Comparison of ENCODE assay signal across 8 cellular contexts in the genomic region with DNA sequence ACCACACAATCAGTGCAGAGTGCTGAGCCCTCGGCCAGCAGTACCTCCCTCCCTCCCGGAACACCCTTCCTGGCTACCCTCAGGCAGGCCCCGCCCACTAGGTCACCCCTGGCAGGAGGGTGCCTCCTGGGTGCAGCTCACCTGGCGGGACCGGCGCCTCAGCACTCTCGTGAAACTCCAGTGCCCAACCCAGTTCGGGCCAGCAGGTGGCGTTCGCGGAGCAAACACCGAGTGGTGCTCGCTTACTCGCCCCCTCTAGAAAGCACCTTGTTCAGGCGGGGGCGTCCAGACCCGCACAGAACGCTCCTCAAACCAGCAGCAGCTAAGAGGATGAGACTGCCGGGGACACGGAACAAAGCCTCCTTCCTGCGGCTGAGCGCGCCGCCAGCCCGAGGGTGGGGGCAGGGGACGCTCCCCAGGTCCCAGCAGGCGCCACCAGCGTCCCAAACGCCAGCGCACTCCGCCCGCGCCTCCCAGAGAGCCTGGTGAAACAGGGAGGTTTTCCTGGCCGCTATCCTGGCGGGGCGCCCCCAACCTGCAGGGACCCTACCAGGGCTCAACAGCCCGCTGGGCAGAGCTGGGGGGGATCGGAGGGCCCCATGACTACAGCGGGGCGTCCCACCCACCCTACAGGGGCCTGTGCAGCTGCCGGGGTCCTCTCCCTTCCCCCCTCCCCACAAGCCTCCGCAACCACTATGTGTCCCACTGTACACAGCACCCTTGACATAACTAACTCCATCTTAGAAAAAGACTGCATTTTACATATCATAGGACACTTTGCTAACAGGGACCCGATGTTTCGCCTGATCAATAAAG. TPM values are rescaled to one million over a fixed set of nuclear protein-coding genes. Genes with fewer than 3 reads are reported as not detected.
DNase-seq lines count a peak whose midpoint lies in the region; ATAC-seq and TF ChIP-seq lines count a peak whose summit lies in the region.

No MANE protein-coding gene starts in this region.

- H3K36me3 ChIP-seq in endodermal cell (ENCODE audit: control insufficient read depth, insufficient read depth, low read length), result no peaks in the 10 kb centered on the region

- 7 to 15% methylated on average over 18 to 44 of the region's 44 CpGs for WGBS in endodermal cell (ENCODE audit: insufficient coverage in 1 of 2, insufficient read length in 1 of 2), 2 experiments

- ATAC-seq in GM18858 (IDR thresholded peaks at IDR 0.05; ENCODE audit: unreplicated experiment) (peak; percentile 80), HG03139 (IDR thresholded peaks at IDR 0.05; ENCODE audit: unreplicated experiment) (peak; percentile 87)
- peak; percentile 80 for ATAC-seq in activated CD8-positive, alpha-beta memory T cell treated with anti-CD3 and anti-CD28 coated beads, Interleukin-2, amount 10 ng/mL, durations not matched to agents 7 days and 5 days

- peak; percentile 88 for TF ChIP-seq CTCF in AG04450 (IDR thresholded peaks at IDR 0.05; ENCODE audit: low read depth, low read length)
- TF ChIP-seq CTCF in endodermal cell (conservative IDR thresholded peaks at IDR 0.05), result peak; percentile 94

- H3K4me3 ChIP-seq in AG04450 (ENCODE audit: low read depth, low read length), result peak overlapping the region; percentile 58
- H3K4me3 ChIP-seq in endodermal cell (ENCODE audit: low read length), result peak overlapping the region; percentile 76

- H3K4me1 Mint-ChIP-seq in activated CD8-positive, alpha-beta memory T cell treated with anti-CD3 and anti-CD28 coated beads, Interleukin-2, amount 10 ng/mL, durations not matched to agents 7 days and 5 days, result peaks cover 75% of the 10 kb centered on the region
- peaks cover 3% of the 10 kb centered on the region for H3K4me1 Mint-ChIP-seq in endodermal cell

- H3K27me3 Mint-ChIP-seq in activated CD8-positive, alpha-beta memory T cell treated with anti-CD3 and anti-CD28 coated beads, Interleukin-2, amount 10 ng/mL, durations not matched to agents 7 days and 5 days, result peaks cover 4% of the 10 kb centered on the region
- H3K27me3 Mint-ChIP-seq in endodermal cell (ENCODE audit: insufficient read depth), result peaks cover 26% of the 10 kb centered on the region

- no peaks in the 10 kb centered on the region for H3K36me3 Mint-ChIP-seq in activated CD8-positive, alpha-beta memory T cell treated with anti-CD3 and anti-CD28 coated beads, Interleukin-2, amount 10 ng/mL, durations not matched to agents 7 days and 5 days
- no peaks in the 10 kb centered on the region for H3K36me3 Mint-ChIP-seq in endodermal cell (ENCODE audit: low read depth)

- DNase-seq in AG04450 (ENCODE audit: low read depth, low spot score) (no peak), NCI-H510A (lab: John Stamatoyannopoulos, UW) (peak; percentile 61), endodermal cell (peak; percentile 96), midbrain (lab: John Stamatoyannopoulos, UW) (peak; percentile 75)
- peak; percentile 93 for DNase-seq in activated CD8-positive, alpha-beta memory T cell treated with anti-CD3 and anti-CD28 coated beads, Interleukin-2, amount 10 ng/mL, durations not matched to agents 7 days and 5 days
- peak; percentile 78 to 89 for DNase-seq in stimulated activated CD8-positive, alpha-beta memory T cell treated with anti-CD3 and anti-CD28 coated beads, Interleukin-2, amount 100 ng/mL, for 48 hours (ENCODE audit: low read depth in 2 of 2)

- POLR2A ChIA-PET in AG04450 (lab: Yijun Ruan, JAX), result no interaction called here

- no peaks in the 10 kb centered on the region; the same call in 1 of the 2 replicates for H3K9me3 ChIP-seq in AG04450 (ENCODE audit: control insufficient read depth, insufficient read depth, low read length)
- no peaks in the 10 kb centered on the region for H3K9me3 ChIP-seq in endodermal cell (ENCODE audit: control insufficient read depth, low read length)

- H3K9me3 Mint-ChIP-seq in activated CD8-positive, alpha-beta memory T cell treated with anti-CD3 and anti-CD28 coated beads, Interleukin-2, amount 10 ng/mL, durations not matched to agents 7 days and 5 days (ENCODE audit: low read depth), result no peaks in the 10 kb centered on the region
- H3K9me3 Mint-ChIP-seq in endodermal cell, result no peaks in the 10 kb centered on the region

- no peaks in the 10 kb centered on the region for H3K4me1 ChIP-seq in endodermal cell (ENCODE audit: control insufficient read depth, insufficient read depth, low read length)

- peak overlapping the region; percentile 67 for H3K4me3 Mint-ChIP-seq in activated CD8-positive, alpha-beta memory T cell treated with anti-CD3 and anti-CD28 coated beads, Interleukin-2, amount 10 ng/mL, durations not matched to agents 7 days and 5 days
- peak overlapping the region; percentile 58 for H3K4me3 Mint-ChIP-seq in endodermal cell

- H3K27ac Mint-ChIP-seq in activated CD8-positive, alpha-beta memory T cell treated with anti-CD3 and anti-CD28 coated beads, Interleukin-2, amount 10 ng/mL, durations not matched to agents 7 days and 5 days, result peak overlapping the region; percentile 90
- H3K27ac Mint-ChIP-seq in endodermal cell, result no peak overlapping the region

- H3K27ac ChIP-seq in AG04450 (ENCODE audit: low read depth, low read length) (no peak overlapping the region), endodermal cell (ENCODE audit: low read depth, low read length) (no peak overlapping the region)

- no peak overlapping the region for H3K9ac ChIP-seq in endodermal cell (ENCODE audit: extremely low read depth, low read length, poor library complexity, severe bottlenecking)

- H3K27me3 ChIP-seq in AG04450 (ENCODE audit: control insufficient read depth, insufficient read depth, low read length) (peaks cover 21% of the 10 kb centered on the region), endodermal cell (ENCODE audit: control insufficient read depth, insufficient read depth, low read length, poor library complexity, severe bottlenecking) (no peaks in the 10 kb centered on the region)

- CTCF ChIA-PET in AG04450 (lab: Charles Lee), result interaction anchor here (0.8 to 6.0 kb wide), 18 partner anchors 8 to 91 kb away, joined by 3 to 72 read pairs (median 6); partner anchors contain the start of gene MRPS5
- CTCF ChIA-PET in activated CD8-positive, alpha-beta memory T cell treated with anti-CD3 and anti-CD28 coated beads, Interleukin-2, amount 10 ng/mL, durations not matched to agents 7 days and 5 days (lab: Charles Lee), result interaction anchor here (0.6 to 12.5 kb wide), 11 partner anchors 9 to 140 kb away, joined by 3 to 414 read pairs (median 12); partner anchors contain the start of genes MAL, MRPS5 and ZNF514

RNA-seq across cellular contexts. Expression of gene MRPS5, which starts 44.7 kb away (rescaled TPM):
- polyA plus RNA-seq in AG04450 (2011; rRNA removed), result 50.2 and 55.7 TPM in 2 replicates
- polyA minus RNA-seq in AG04450 (2011; rRNA and poly(A)+ RNA removed), result 33.1 and 38.9 TPM in 2 replicates
- total RNA-seq in activated CD8-positive, alpha-beta memory T cell treated with anti-CD3 and anti-CD28 coated beads, Interleukin-2, amount 10 ng/mL, durations not matched to agents 7 days and 5 days, result 10 to 100 TPM; 80.0 to 82.7 TPM
- 10 to 100 TPM; 57.9 to 59.0 TPM for total RNA-seq in endodermal cell
- 72.0 TPM for polyA plus RNA-seq in endodermal cell (2013, experiment 1 of 2)
- polyA plus RNA-seq in endodermal cell (2013, experiment 2 of 2), result 61.4 TPM

RNA-seq across cellular contexts. Expression of gene MAL, which starts 51.4 kb away (rescaled TPM):
- not detected in 2 replicates for polyA plus RNA-seq in AG04450 (2011; rRNA removed)
- polyA minus RNA-seq in AG04450 (2011; rRNA and poly(A)+ RNA removed), result not detected in 2 replicates
- 100 to 1,000 TPM in 1 of 2 experiments, 10 to 100 TPM in 1; 54.6 to 178 TPM for total RNA-seq in activated CD8-positive, alpha-beta memory T cell treated with anti-CD3 and anti-CD28 coated beads, Interleukin-2, amount 10 ng/mL, durations not matched to agents 7 days and 5 days
- not detected for total RNA-seq in endodermal cell
- polyA plus RNA-seq in endodermal cell (2013, experiment 1 of 2), result 10.1 TPM
- polyA plus RNA-seq in endodermal cell (2013, experiment 2 of 2), result 9.4 TPM

Comparison
In these comparisons a context has a peak if more than half of its experiments do, and no peak if none do; other contexts are left out.
1. RNA of gene MAL, which starts 51.4 kb away (total RNA-seq): 54.6 to 178 TPM in activated CD8-positive, alpha-beta memory T cell treated with anti-CD3 and anti-CD28 coated beads, Interleukin-2, amount 10 ng/mL, durations not matched to agents 7 days and 5 days; not detected in endodermal cell; every median in the first group is over 10 times any median in the second.
2. Peak in every context shown above with its lines, with median percentiles within 50 percentile points of each other: ATAC-seq.